ENCODE assay signal across 12 cellular contexts in the genomic region with DNA sequence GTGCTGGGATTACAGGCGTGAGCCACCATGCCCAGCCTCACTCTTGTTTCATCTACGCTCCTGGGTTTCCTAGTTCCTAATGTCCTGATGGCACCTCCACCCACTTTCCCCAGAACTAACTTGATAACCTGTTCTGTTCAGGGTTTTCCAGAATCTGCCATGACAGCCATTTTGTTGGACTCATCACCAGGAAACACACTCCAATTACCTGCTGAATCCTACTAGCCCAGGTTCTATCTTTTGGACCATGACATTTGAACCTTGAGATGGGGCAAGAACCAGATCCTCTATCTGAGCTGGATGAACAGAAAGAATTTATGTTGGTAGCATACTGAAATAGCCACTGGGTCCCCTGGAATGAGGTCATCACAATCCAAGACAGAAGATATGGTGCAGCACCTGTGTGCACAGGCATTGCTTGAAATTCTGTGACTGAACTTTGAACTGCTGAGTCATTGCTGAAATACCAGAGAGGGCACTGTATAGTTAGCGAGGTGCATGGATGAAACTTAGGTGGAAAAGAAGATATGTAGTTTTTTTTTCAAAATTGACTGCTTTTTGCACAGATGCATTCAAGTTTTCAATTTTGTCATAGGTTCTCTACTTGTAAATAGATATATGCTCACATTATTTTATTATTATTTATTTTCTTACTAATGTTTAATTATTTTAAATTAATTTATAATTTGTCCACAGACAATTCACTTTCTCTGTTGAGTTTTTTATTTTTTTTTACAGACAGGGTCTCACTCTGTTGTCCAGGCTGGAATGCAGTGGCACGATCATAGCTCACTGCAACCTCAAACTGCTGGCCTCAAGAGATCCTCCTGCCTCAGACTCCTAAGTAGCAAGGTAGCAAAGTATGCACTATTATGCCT. TPM values are rescaled to one million over a fixed set of nuclear protein-coding genes. Genes with fewer than 3 reads are reported as not detected.
A peak's percentile ranks its signal among the peaks of the same experiment; 100 is the strongest.
DNase-seq lines count a peak whose midpoint lies in the region; ATAC-seq and TF ChIP-seq lines count a peak whose summit lies in the region.
"Had no signal": no experiment of that assay in that cellular context is flagged by ENCODE, and none has a peak within 500 bp of the region (broad histone marks: within the 10 kb centered on the region; RNA-seq: fewer than 3 reads in every experiment).

No MANE protein-coding gene starts in this region.

- H3K27ac ChIP-seq in adrenal gland = no peak overlapping the region
- H3K27ac ChIP-seq in uterus = no peak overlapping the region

- ATAC-seq in GM19023 (IDR thresholded peaks at IDR 0.05; ENCODE audit: unreplicated experiment) = peak; percentile 91
- ATAC-seq in HG02759 (IDR thresholded peaks at IDR 0.05; ENCODE audit: unreplicated experiment) = peak; percentile 84
- ATAC-seq: left cardiac atrium had no signal

- peaks cover 2% of the 10 kb centered on the region for H3K36me3 Mint-ChIP-seq in progenitor cell of endocrine pancreas (ENCODE audit: insufficient read depth)
- H3K36me3 Mint-ChIP-seq: activated naive CD4-positive, alpha-beta T cell treated with anti-CD3 and anti-CD28 coated beads, Interleukin-2, amount 50 U/mL, for 24 hours had no signal

- TF ChIP-seq CTCF in progenitor cell of endocrine pancreas (IDR thresholded peaks at IDR 0.05; ENCODE audit: unreplicated experiment) (no peak), adrenal gland (IDR thresholded peaks at IDR 0.05) (no peak), uterus (IDR thresholded peaks at IDR 0.05) (no peak)

- no peak overlapping the region for H3K4me3 Mint-ChIP-seq in progenitor cell of endocrine pancreas (ENCODE audit: low read depth)
- H3K4me3 Mint-ChIP-seq: activated naive CD4-positive, alpha-beta T cell treated with anti-CD3 and anti-CD28 coated beads, Interleukin-2, amount 50 U/mL, for 24 hours; stimulated activated naive CD8-positive, alpha-beta T cell treated with anti-CD3 and anti-CD28 coated beads, Interleukin-15, Interleukin-2, amounts not matched to agents 100 ng/mL and 50 ng/mL, for 24 hours had no signal

- H3K27me3 Mint-ChIP-seq in progenitor cell of endocrine pancreas = no peaks in the 10 kb centered on the region

- intact Hi-C loops in adrenal gland (cut with DNase I) (no loop called here), uterus (cut with DNase I; ENCODE audit: low total_unique reads) (no loop called here)

- no peaks in the 10 kb centered on the region for H3K36me3 ChIP-seq in adrenal gland (replicated peaks in 1 of 2)
- no peaks in the 10 kb centered on the region for H3K36me3 ChIP-seq in uterus

- TF ChIP-seq POLR2A in adrenal gland (IDR thresholded peaks at IDR 0.05) (no peak), uterus (IDR thresholded peaks at IDR 0.05) (no peak)

- DNase-seq in HT-29 (ENCODE audit: low spot score) = peak; percentile 67
- DNase-seq in progenitor cell of endocrine pancreas (ENCODE audit: low spot score, unreplicated experiment) = no peak
- DNase-seq in GM03348 (ENCODE audit: low spot score) = no peak
- DNase-seq in adrenal gland = no peak
- DNase-seq in uterus = no peak
- DNase-seq in stimulated activated CD4-positive, alpha-beta T cell treated with anti-CD3 and anti-CD28 coated beads, Interleukin-4, amount 100 ng/mL, for 1 hour = no peak
- DNase-seq: left cardiac atrium, NCI-H774 had no signal

- no peaks in the 10 kb centered on the region for H3K9me3 ChIP-seq in adrenal gland (replicated peaks in 1 of 3)
- no peaks in the 10 kb centered on the region for H3K9me3 ChIP-seq in uterus

- H3K27me3 ChIP-seq in adrenal gland = peaks cover 3% of the 10 kb centered on the region
- no peaks in the 10 kb centered on the region for H3K27me3 ChIP-seq in uterus

- H3K4me1 ChIP-seq in adrenal gland (replicated peaks in 1 of 2) = no peaks in the 10 kb centered on the region
- no peaks in the 10 kb centered on the region for H3K4me1 ChIP-seq in uterus

- H3K4me3 ChIP-seq in adrenal gland (no peak overlapping the region), uterus (no peak overlapping the region)

- peaks cover 4% of the 10 kb centered on the region for H3K9me3 Mint-ChIP-seq in progenitor cell of endocrine pancreas (ENCODE audit: low read depth)
- H3K9me3 Mint-ChIP-seq: activated naive CD4-positive, alpha-beta T cell treated with anti-CD3 and anti-CD28 coated beads, Interleukin-2, amount 50 U/mL, for 24 hours; stimulated activated naive CD8-positive, alpha-beta T cell treated with anti-CD3 and anti-CD28 coated beads, Interleukin-15, Interleukin-2, amounts not matched to agents 100 ng/mL and 50 ng/mL, for 24 hours had no signal

- peak overlapping the region; percentile 71 for H3K27ac Mint-ChIP-seq in progenitor cell of endocrine pancreas
- H3K27ac Mint-ChIP-seq: activated naive CD4-positive, alpha-beta T cell treated with anti-CD3 and anti-CD28 coated beads, Interleukin-2, amount 50 U/mL, for 24 hours; stimulated activated naive CD8-positive, alpha-beta T cell treated with anti-CD3 and anti-CD28 coated beads, Interleukin-15, Interleukin-2, amounts not matched to agents 100 ng/mL and 50 ng/mL, for 24 hours had no signal

- WGBS in adrenal gland, 4 donors = 66 to 96% (median 80%) methylated on average over 4 of the region's 4 CpGs

- H3K4me1 Mint-ChIP-seq in progenitor cell of endocrine pancreas (ENCODE audit: low read depth) = peaks cover 4% of the 10 kb centered on the region
- H3K4me1 Mint-ChIP-seq: activated naive CD4-positive, alpha-beta T cell treated with anti-CD3 and anti-CD28 coated beads, Interleukin-2, amount 50 U/mL, for 24 hours had no signal

RNA-seq across cellular contexts. Expression of gene TASP1, which starts 42.8 kb away (rescaled TPM):
- 9.8 and 12.8 TPM in 2 replicates for total RNA-seq in HT-29 (2014; rRNA removed; shearing (Covaris generic))
- total RNA-seq in progenitor cell of endocrine pancreas = 18.6 and 22.4 TPM in 2 replicates
- total RNA-seq in adrenal gland = 10 to 100 TPM in 4 of 8 donors, 1 to 10 TPM in 4; 4.8 to 13.0 (median 9.6) TPM
- 10 to 100 TPM in 1 of 3 donors, 1 to 10 TPM in 2; 3.6 to 11.6 (median 5.6) TPM for polyA plus RNA-seq in adrenal gland
- total RNA-seq in uterus = 10 to 100 TPM in 3 of 4 donors, 1 to 10 TPM in 1; 1.3 to 34.4 (median 24.4) TPM
